In genomic region chr1:27831568-27832410, GRCh38 we compare ENCODE assay signal across 8 cellular contexts. TPM values are rescaled to one million over a fixed set of nuclear protein-coding genes. Genes with fewer than 3 reads are reported as not detected.
DNase-seq lines count a peak whose midpoint lies in the region; ATAC-seq and TF ChIP-seq lines count a peak whose summit lies in the region.

No MANE protein-coding gene starts in this region.

- DNase-seq in activated T-cell treated with anti-CD3 and anti-CD28 coated beads, Interleukin-2, amount 50 U/mL, for 24 hours, result no peak
- no peak for DNase-seq in activated T-cell treated with anti-CD3 and anti-CD28 coated beads, Interleukin-2, amount 50 U/mL, for 48 hours
- no peak for DNase-seq in activated naive CD8-positive, alpha-beta T cell treated with anti-CD3 and anti-CD28 coated beads, Interleukin-2, amount 10 ng/mL, durations not matched to agents 7 days and 5 days
- DNase-seq in kidney tubule cell (ENCODE audit: low spot score) (peak; percentile 17), thyroid gland (no peak), iPS-NIHi7 (ENCODE audit: extremely low spot score) (no peak), SIG-M5 (lab: John Stamatoyannopoulos, UW) (no peak), NCI-H2081 treated with DMSO at 0.1 percent for 48 hours (lab: John Stamatoyannopoulos, UW) (no peak)

- WGBS in thyroid gland, 2 donors, result 54 to 55% methylated on average over 10 of the region's 10 CpGs

- no peaks in the 10 kb centered on the region for H3K9me3 ChIP-seq in thyroid gland

- H3K9me3 Mint-ChIP-seq in activated T-cell treated with anti-CD3 and anti-CD28 coated beads, Interleukin-2, amount 50 U/mL, for 24 hours, result no peaks in the 10 kb centered on the region
- H3K9me3 Mint-ChIP-seq in activated naive CD8-positive, alpha-beta T cell treated with anti-CD3 and anti-CD28 coated beads, Interleukin-2, amount 10 ng/mL, durations not matched to agents 7 days and 5 days, result no peaks in the 10 kb centered on the region

- H3K4me1 Mint-ChIP-seq in activated T-cell treated with anti-CD3 and anti-CD28 coated beads, Interleukin-2, amount 50 U/mL, for 24 hours (ENCODE audit: low read depth), result peaks cover 49% of the 10 kb centered on the region
- peaks cover 27% of the 10 kb centered on the region for H3K4me1 Mint-ChIP-seq in activated naive CD8-positive, alpha-beta T cell treated with anti-CD3 and anti-CD28 coated beads, Interleukin-2, amount 10 ng/mL, durations not matched to agents 7 days and 5 days

- intact Hi-C loops in thyroid gland (cut with DNase I), result loop anchor here (10.0 kb wide), 1 partner anchor 157 kb away; the partner anchor contains the start of gene IFI6

- no peaks in the 10 kb centered on the region for H3K27me3 ChIP-seq in thyroid gland

- peaks cover 61% of the 10 kb centered on the region for H3K36me3 Mint-ChIP-seq in activated T-cell treated with anti-CD3 and anti-CD28 coated beads, Interleukin-2, amount 50 U/mL, for 24 hours (ENCODE audit: low read depth)
- peaks cover under 1% of the 10 kb centered on the region for H3K36me3 Mint-ChIP-seq in activated naive CD8-positive, alpha-beta T cell treated with anti-CD3 and anti-CD28 coated beads, Interleukin-2, amount 10 ng/mL, durations not matched to agents 7 days and 5 days

- peak overlapping the region in 1 of 3 donors; percentile 92 for H3K27ac ChIP-seq in thyroid gland

- H3K4me3 Mint-ChIP-seq in activated T-cell treated with anti-CD3 and anti-CD28 coated beads, Interleukin-2, amount 50 U/mL, for 24 hours, result peak overlapping the region; percentile 97
- peak overlapping the region; percentile 88 for H3K4me3 Mint-ChIP-seq in activated naive CD8-positive, alpha-beta T cell treated with anti-CD3 and anti-CD28 coated beads, Interleukin-2, amount 10 ng/mL, durations not matched to agents 7 days and 5 days

- POLR2A ChIA-PET in activated naive CD8-positive, alpha-beta T cell treated with anti-CD3 and anti-CD28 coated beads, Interleukin-2, amount 10 ng/mL, durations not matched to agents 7 days and 5 days (lab: Charles Lee), result interaction anchor here (1.3 to 3.5 kb wide), 3 partner anchors 58 to 160 kb away, joined by 3 to 15 read pairs (median 6); partner anchors contain the start of genes FAM76A and IFI6

- TF ChIP-seq POLR2A in thyroid gland (IDR thresholded peaks at IDR 0.05), result no peak

- H3K4me3 ChIP-seq in thyroid gland (replicated peaks in 1 of 3), result peak overlapping the region in 2 of 3 donors; percentile 83 to 99

- peak overlapping the region; percentile 96 for H3K27ac Mint-ChIP-seq in activated T-cell treated with anti-CD3 and anti-CD28 coated beads, Interleukin-2, amount 50 U/mL, for 24 hours
- H3K27ac Mint-ChIP-seq in activated naive CD8-positive, alpha-beta T cell treated with anti-CD3 and anti-CD28 coated beads, Interleukin-2, amount 10 ng/mL, durations not matched to agents 7 days and 5 days, result peak overlapping the region; percentile 82

- peaks cover 5 to 16% of the 10 kb centered on the region in 2 donors for H3K4me1 ChIP-seq in thyroid gland

- ATAC-seq in activated naive CD8-positive, alpha-beta T cell treated with anti-CD3 and anti-CD28 coated beads, Interleukin-2, amount 10 ng/mL, durations not matched to agents 7 days and 5 days (ENCODE audit: low read depth), result no peak

- H3K36me3 ChIP-seq in thyroid gland, result peaks cover 4 to 8% of the 10 kb centered on the region in 2 donors

- no peak for TF ChIP-seq CTCF in thyroid gland (IDR thresholded peaks at IDR 0.05)

- H3K27me3 Mint-ChIP-seq in activated T-cell treated with anti-CD3 and anti-CD28 coated beads, Interleukin-2, amount 50 U/mL, for 24 hours, result no peaks in the 10 kb centered on the region
- H3K27me3 Mint-ChIP-seq in activated naive CD8-positive, alpha-beta T cell treated with anti-CD3 and anti-CD28 coated beads, Interleukin-2, amount 10 ng/mL, durations not matched to agents 7 days and 5 days, result no peaks in the 10 kb centered on the region

RNA-seq across cellular contexts. Expression of gene PPP1R8, which starts 1.2 kb away (rescaled TPM):
- 10 to 100 TPM; 52.9 to 54.4 TPM for total RNA-seq in activated naive CD8-positive, alpha-beta T cell treated with anti-CD3 and anti-CD28 coated beads, Interleukin-2, amount 10 ng/mL, durations not matched to agents 7 days and 5 days
- 10 to 100 TPM; 29.2 to 34.8 (median 33.1) TPM for total RNA-seq in thyroid gland

RNA-seq across cellular contexts. Expression of gene THEMIS2, which starts 40.6 kb away (rescaled TPM):
- 10 to 100 TPM; 35.4 to 40.5 TPM for total RNA-seq in activated naive CD8-positive, alpha-beta T cell treated with anti-CD3 and anti-CD28 coated beads, Interleukin-2, amount 10 ng/mL, durations not matched to agents 7 days and 5 days
- 10 to 100 TPM; 20.1 to 36.0 (median 25.0) TPM for total RNA-seq in thyroid gland

RNA-seq across cellular contexts. Expression of gene STX12, which starts 58.8 kb away (rescaled TPM):
- total RNA-seq in activated naive CD8-positive, alpha-beta T cell treated with anti-CD3 and anti-CD28 coated beads, Interleukin-2, amount 10 ng/mL, durations not matched to agents 7 days and 5 days, result 10 to 100 TPM; 24.2 to 31.9 TPM
- total RNA-seq in thyroid gland, result 100 to 1,000 TPM; 169 to 265 (median 221) TPM

Comparison
In these comparisons a context has a peak if more than half of its experiments do, and no peak if none do; other contexts are left out.
1. RNA of gene STX12, which starts 58.8 kb away (total RNA-seq): 169 to 265 TPM in thyroid gland; 24.2 to 31.9 TPM in activated naive CD8-positive, alpha-beta T cell treated with anti-CD3 and anti-CD28 coated beads, Interleukin-2, amount 10 ng/mL, durations not matched to agents 7 days and 5 days; every median in the first group is over 4 times any median in the second.